Comparison of ENCODE assay signal across 20 cellular contexts in genomic region chr14:51676549-51676948, GRCh38. TPM values are rescaled to one million over a fixed set of nuclear protein-coding genes. Genes with fewer than 3 reads are reported as not detected.
A peak's percentile ranks its signal among the peaks of the same experiment; 100 is the strongest.
DNase-seq lines count a peak whose midpoint lies in the region; ATAC-seq and TF ChIP-seq lines count a peak whose summit lies in the region.
"Had no signal": no experiment of that assay in that cellular context is flagged by ENCODE, and none has a peak within 500 bp of the region (broad histone marks: within the 10 kb centered on the region; RNA-seq: fewer than 3 reads in every experiment).

No MANE protein-coding gene starts in this region.

- H3K9me3 Mint-ChIP-seq in Calu3 (ENCODE audit: low read depth, unreplicated experiment): no peaks in the 10 kb centered on the region
- H3K9me3 Mint-ChIP-seq: activated CD4-positive, alpha-beta T cell treated with anti-CD3 and anti-CD28 coated beads, Interleukin-2, amount 10 ng/mL, durations not matched to agents 7 days and 5 days; memory B cell had no signal

- peaks cover 25% of the 10 kb centered on the region for H3K36me3 ChIP-seq in osteoblast (ENCODE audit: insufficient read depth, low read length)
- H3K36me3 ChIP-seq in psoas muscle (ENCODE audit: insufficient read depth in 1 of 2, low read depth in 1 of 2): no peaks in the 10 kb centered on the region
- H3K36me3 ChIP-seq: neutrophil had no signal

- H3K4me3 ChIP-seq in osteoblast (ENCODE audit: insufficient read depth, low read length) (no peak overlapping the region), psoas muscle (no peak overlapping the region)
- H3K4me3 ChIP-seq: body of pancreas had no signal

- peak overlapping the region; percentile 5 for H3K27ac ChIP-seq in caudate nucleus (ENCODE audit: low read depth, low read length)
- H3K27ac ChIP-seq in osteoblast (ENCODE audit: low read depth, low read length): peak overlapping the region; percentile 81
- H3K27ac ChIP-seq in psoas muscle: no peak overlapping the region
- H3K27ac ChIP-seq: body of pancreas, C4-2B, neutrophil, RWPE1 had no signal

- H3K36me3 Mint-ChIP-seq in Calu3 (ENCODE audit: insufficient read depth, unreplicated experiment): peaks cover 2% of the 10 kb centered on the region
- H3K36me3 Mint-ChIP-seq: IgD-negative memory B cell; memory B cell; stimulated activated naive B cell treated with anti-CD40 and anti-IgM and Interleukin-4, amounts not matched to agents 10 μg/mL and 1 μg/mL and 100 μg/mL, for 72 hours had no signal

- intact Hi-C loops in Calu3 (cut with micrococcal nuclease; ENCODE audit: unreplicated experiment) (no loop called here), psoas muscle (cut with DNase I) (no loop called here)

- no peak overlapping the region for H2AFZ ChIP-seq in osteoblast (ENCODE audit: low read length)

- TF ChIP-seq CTCF in Calu3 (IDR thresholded peaks at IDR 0.05; ENCODE audit: unreplicated experiment) (no peak), osteoblast (IDR thresholded peaks at IDR 0.05; ENCODE audit: extremely low read depth, low read depth, low read length) (no peak), psoas muscle (IDR thresholded peaks at IDR 0.05) (no peak)

- CTCF ChIA-PET in Calu3 (lab: Charles Lee): no interaction called here

- peak overlapping the region; percentile 40 for H3K27ac Mint-ChIP-seq in Calu3 (ENCODE audit: unreplicated experiment)
- H3K27ac Mint-ChIP-seq: activated CD4-positive, alpha-beta T cell treated with anti-CD3 and anti-CD28 coated beads, Interleukin-2, amount 10 ng/mL, durations not matched to agents 7 days and 5 days; IgD-negative memory B cell; memory B cell; stimulated activated naive B cell treated with anti-CD40 and anti-IgM and Interleukin-4, amounts not matched to agents 10 μg/mL and 1 μg/mL and 100 μg/mL, for 72 hours had no signal

- H3K27me3 Mint-ChIP-seq in Calu3 (ENCODE audit: unreplicated experiment): no peaks in the 10 kb centered on the region

- DNase-seq in Calu3 (no peak), NCI-H226 (peak; percentile 56), caudate nucleus (lab: John Stamatoyannopoulos, UW) (no peak), osteoblast (ENCODE audit: insufficient read length, low spot score, missing footprints) (no peak), NCI-H2107 (lab: John Stamatoyannopoulos, UW) (no peak), amniotic stem cell (lab: John Stamatoyannopoulos, UW) (no peak), psoas muscle (no peak)
- DNase-seq: activated CD4-positive, alpha-beta T cell treated with anti-CD3 and anti-CD28 coated beads, Interleukin-2, amount 10 ng/mL, durations not matched to agents 7 days and 5 days; body of pancreas; DND-41; effector memory CD4-positive, alpha-beta T cell; H7; stimulated activated naive B cell treated with anti-CD40 and anti-IgM and Interleukin-4, amounts not matched to agents 10 μg/mL and 1 μg/mL and 100 μg/mL, for 72 hours; T1000 had no signal

- H4K20me1 ChIP-seq in osteoblast (ENCODE audit: insufficient read depth, low read length): peaks cover 71% of the 10 kb centered on the region

- no peaks in the 10 kb centered on the region for H3K9me3 ChIP-seq in osteoblast (ENCODE audit: low read depth, low read length)
- H3K9me3 ChIP-seq in psoas muscle: no peaks in the 10 kb centered on the region
- H3K9me3 ChIP-seq: body of pancreas, neutrophil had no signal

- ATAC-seq in HG02852 (IDR thresholded peaks at IDR 0.05; ENCODE audit: unreplicated experiment): no peak
- ATAC-seq in psoas muscle: no peak
- ATAC-seq: body of pancreas; stimulated activated naive B cell treated with anti-CD40 and anti-IgM and Interleukin-4, amounts not matched to agents 10 μg/mL and 1 μg/mL and 100 μg/mL, for 72 hours had no signal

- no TSS peak for BruUV-seq in Calu3 (replicated peaks; lab: Mats Ljungman, UMichigan)

- no peak overlapping the region for H3K4me3 Mint-ChIP-seq in Calu3 (ENCODE audit: low read depth, unreplicated experiment)
- H3K4me3 Mint-ChIP-seq: activated CD4-positive, alpha-beta T cell treated with anti-CD3 and anti-CD28 coated beads, Interleukin-2, amount 10 ng/mL, durations not matched to agents 7 days and 5 days; IgD-negative memory B cell; memory B cell; stimulated activated naive B cell treated with anti-CD40 and anti-IgM and Interleukin-4, amounts not matched to agents 10 μg/mL and 1 μg/mL and 100 μg/mL, for 72 hours had no signal

- peaks cover 28% of the 10 kb centered on the region for H3K4me1 Mint-ChIP-seq in Calu3 (ENCODE audit: low read depth, unreplicated experiment)
- H3K4me1 Mint-ChIP-seq: IgD-negative memory B cell; memory B cell; stimulated activated naive B cell treated with anti-CD40 and anti-IgM and Interleukin-4, amounts not matched to agents 10 μg/mL and 1 μg/mL and 100 μg/mL, for 72 hours had no signal

- H3K79me2 ChIP-seq in osteoblast (ENCODE audit: insufficient read depth, low read length): peaks cover 99% of the 10 kb centered on the region

- H3K27me3 ChIP-seq in osteoblast (ENCODE audit: insufficient read depth, low read length) (no peaks in the 10 kb centered on the region), psoas muscle (ENCODE audit: insufficient read depth in 3 of 3, low read length in 2 of 3) (no peaks in the 10 kb centered on the region)
- H3K27me3 ChIP-seq: body of pancreas, neutrophil had no signal

- peak overlapping the region; percentile 46 for H3K4me2 ChIP-seq in osteoblast (ENCODE audit: insufficient read depth, low read length)

- H3K4me1 ChIP-seq in osteoblast (ENCODE audit: insufficient read depth, low read length): peaks cover 94% of the 10 kb centered on the region
- peaks cover 19% of the 10 kb centered on the region for H3K4me1 ChIP-seq in psoas muscle
- H3K4me1 ChIP-seq: body of pancreas had no signal

RNA-seq across cellular contexts. Expression of gene FRMD6, which starts 24.8 kb away (rescaled TPM):
- total RNA-seq in Calu3 (2022) (17.0 and 33.3 TPM in 2 replicates), osteoblast (584 and 701 TPM in 2 replicates), psoas muscle (1 to 10 TPM; 5.0 to 9.8 (median 5.9) TPM)
- polyA plus RNA-seq in psoas muscle: 1 to 10 TPM; 2.5 to 3.2 (median 2.6) TPM
- polyA plus RNA-seq: IgD-negative memory B cell had no signal

Comparison
In these comparisons a context has a peak if more than half of its experiments do, and no peak if none do; other contexts are left out.
1. RNA of gene FRMD6, which starts 24.8 kb away (total RNA-seq): 584 to 701 TPM in osteoblast; 17.0 to 33.3 TPM in Calu3 and 5.0 to 9.8 TPM in psoas muscle; every median in the first group is over 10 times any median in the second.